11 cellular contexts compared by ENCODE assay signal in genomic region chr3:122858373-122858772, GRCh38.
DNase-seq lines count a peak whose midpoint lies in the region; ATAC-seq and TF ChIP-seq lines count a peak whose summit lies in the region.
"Had no signal": no experiment of that assay in that cellular context is flagged by ENCODE, and none has a peak within 500 bp of the region (broad histone marks: within the 10 kb centered on the region; RNA-seq: fewer than 3 reads in every experiment).

No MANE protein-coding gene starts in this region.

- H3K4me2 ChIP-seq in OCI-LY3 (ENCODE audit: low read length) = no peak overlapping the region
- no peak overlapping the region for H3K4me2 ChIP-seq in fibroblast of lung (ENCODE audit: extremely low read depth, insufficient read depth, low read length)

- no peak overlapping the region for H2AFZ ChIP-seq in OCI-LY3 (ENCODE audit: low read depth, low read length)
- H2AFZ ChIP-seq in fibroblast of lung (ENCODE audit: low read length) = no peak overlapping the region

- H3K4me1 ChIP-seq in OCI-LY3 (ENCODE audit: low read length) (no peaks in the 10 kb centered on the region), fibroblast of lung (ENCODE audit: control insufficient read depth, extremely low read depth, insufficient read depth, low read length) (no peaks in the 10 kb centered on the region)
- H3K4me1 ChIP-seq: SJSA1 had no signal

- H3K36me3 ChIP-seq in OCI-LY3 (replicated peaks; ENCODE audit: low read depth, low read length) (no peaks in the 10 kb centered on the region), fibroblast of lung (ENCODE audit: control insufficient read depth, insufficient read depth, low read length) (no peaks in the 10 kb centered on the region)
- H3K36me3 ChIP-seq: SJSA1 had no signal

- H3K4me3 ChIP-seq in OCI-LY3 (ENCODE audit: low read length) (no peak overlapping the region), fibroblast of lung (replicated peaks in 1 of 4; ENCODE audit: control extremely low read depth in 1 of 4, insufficient read depth in 1 of 4, low read depth in 3 of 4, low read length in 4 of 4) (no peak overlapping the region)
- H3K4me3 ChIP-seq: SJSA1 had no signal

- no peak for ATAC-seq in GM19328 (IDR thresholded peaks at IDR 0.05; ENCODE audit: unreplicated experiment)

- H3K27ac ChIP-seq in OCI-LY3 (ENCODE audit: low read length) (no peak overlapping the region), fibroblast of lung (ENCODE audit: insufficient read depth, low read length) (no peak overlapping the region)
- H3K27ac ChIP-seq: neutrophil, SJSA1 had no signal

- no peaks in the 10 kb centered on the region for H4K20me1 ChIP-seq in OCI-LY3 (ENCODE audit: insufficient read depth, low read length)
- H4K20me1 ChIP-seq in fibroblast of lung (ENCODE audit: control insufficient read depth, extremely low read depth, insufficient read depth, low read length) = no peaks in the 10 kb centered on the region

- no peaks in the 10 kb centered on the region for H3K79me2 ChIP-seq in OCI-LY3 (ENCODE audit: low read length)
- H3K79me2 ChIP-seq in fibroblast of lung (ENCODE audit: control insufficient read depth, insufficient read depth, low read length) = no peaks in the 10 kb centered on the region

- no peak overlapping the region for H3K9ac ChIP-seq in OCI-LY3 (ENCODE audit: low read length)
- no peak overlapping the region for H3K9ac ChIP-seq in fibroblast of lung (ENCODE audit: insufficient read depth, low read length)

- TF ChIP-seq CTCF in OCI-LY3 (IDR thresholded peaks at IDR 0.05; ENCODE audit: low read depth, low read length) (peak; percentile 70), fibroblast of lung (conservative IDR thresholded peaks at IDR 0.05 in 1 of 2, IDR thresholded peaks at IDR 0.05 in 1 of 2; ENCODE audit: low read depth in 1 of 2, low read length in 2 of 2) (peak; percentile 14 to 50)

- H3K9me3 ChIP-seq in OCI-LY3 (ENCODE audit: insufficient read depth, low read length) (no peaks in the 10 kb centered on the region), fibroblast of lung (ENCODE audit: control insufficient read depth, insufficient read depth, low read depth, low read length) (no peaks in the 10 kb centered on the region)
- H3K9me3 ChIP-seq: neutrophil, SJSA1 had no signal

- DNase-seq in NCI-H748 (lab: John Stamatoyannopoulos, UW; ENCODE audit: unreplicated experiment) = peak; percentile 15
- no peak for DNase-seq in NCI-H748 treated with DMSO at 0.1 percent for 48 hours (lab: John Stamatoyannopoulos, UW)
- DNase-seq in fibroblast of lung (ENCODE audit: low read depth in 2 of 2) = peak; percentile 19 to 50
- peak; percentile 13 for DNase-seq in smooth muscle cell of the brain vasculature (ENCODE audit: low read depth, low spot score)
- no peak for DNase-seq in NOMO-1 treated with DMSO at 0.1 percent for 48 hours (lab: John Stamatoyannopoulos, UW; ENCODE audit: unreplicated experiment)
- no peak for DNase-seq in SKM-1 (lab: John Stamatoyannopoulos, UW; ENCODE audit: unreplicated experiment)
- DNase-seq: CD4-positive, alpha-beta T cell had no signal

- H3K27me3 ChIP-seq in OCI-LY3 (ENCODE audit: low read depth, low read length) (no peaks in the 10 kb centered on the region), fibroblast of lung (ENCODE audit: control insufficient read depth, insufficient read depth, low read length) (no peaks in the 10 kb centered on the region)
- H3K27me3 ChIP-seq: neutrophil, SJSA1 had no signal

Comparison
In these comparisons a context has a peak if more than half of its experiments do, and no peak if none do; other contexts are left out.
1. DNase-seq: peak in NCI-H748 (single experiment), fibroblast of lung (2 of 2) and smooth muscle cell of the brain vasculature (single experiment); none in NCI-H748 treated with DMSO at 0.1 percent for 48 hours (single experiment), NOMO-1 treated with DMSO at 0.1 percent for 48 hours (single experiment) and SKM-1 (single experiment).